In the genomic region with DNA sequence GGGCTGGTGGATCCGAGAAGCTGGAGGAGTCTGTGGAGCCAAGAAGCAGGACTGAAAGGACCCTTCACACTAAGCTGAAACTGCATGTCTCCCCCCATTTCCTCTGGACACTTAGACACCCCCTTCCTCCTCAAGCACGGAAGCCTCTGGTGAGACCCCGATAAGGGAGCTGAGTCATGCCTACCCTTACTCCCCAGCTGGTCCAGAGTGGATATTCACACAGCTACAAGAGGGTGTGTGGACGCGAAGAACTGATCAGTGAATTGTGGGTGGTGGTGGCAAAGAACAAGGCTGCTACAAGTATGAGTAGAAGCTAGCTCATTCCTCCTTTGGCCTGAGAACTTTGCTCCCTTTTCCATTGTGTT, we compare ENCODE assay signal across 11 cellular contexts. TPM values are rescaled to one million over a fixed set of nuclear protein-coding genes. Genes with fewer than 3 reads are reported as not detected.
DNase-seq lines count a peak whose midpoint lies in the region; FAIRE-seq and TF ChIP-seq lines count a peak whose summit lies in the region.
"Had no signal": no experiment of that assay in that cellular context is flagged by ENCODE, and none has a peak within 500 bp of the region (broad histone marks: within the 10 kb centered on the region; RNA-seq: fewer than 3 reads in every experiment).

No MANE protein-coding gene starts in this region.

- peak overlapping the region; percentile 33 for H3K9ac ChIP-seq in NT2/D1 (ENCODE audit: insufficient read length, low read depth)

- intact Hi-C loops in ovary (cut with DNase I), result loop anchor here in 3 of 4 donors (5.0 kb wide), 4 partner anchors 35 to 740 kb away; a partner anchor contains a TSS

- no peak for TF ChIP-seq EP300 in ovary (IDR thresholded peaks at IDR 0.05)

- H3K27ac ChIP-seq in ovary, result peak overlapping the region in 1 of 2 donors; percentile 52

- no peak for FAIRE-seq in GM19239 (lab: Jason Lieb, UNC)
- FAIRE-seq: G401.6 had no signal

- H3K4me3 ChIP-seq in BJ (ENCODE audit: low read depth, low read length) (peak overlapping the region; percentile 28), NT2/D1 (ENCODE audit: insufficient read length, low read depth) (peak overlapping the region; percentile 16), epithelial cell of proximal tubule (ENCODE audit: low read depth, low read length) (peak overlapping the region; percentile 94), ovary (peak overlapping the region; percentile 22)

- POLR2A ChIA-PET in BJ (lab: Charles Lee), result interaction anchor here (0.6 to 2.6 kb wide), 9 partner anchors 10 to 82 kb away, joined by 3 to 35 read pairs (median 5); a partner anchor contains a TSS

- H3K9me3 ChIP-seq in NT2/D1 (ENCODE audit: insufficient read depth, low read length), result no peaks in the 10 kb centered on the region
- no peaks in the 10 kb centered on the region for H3K9me3 ChIP-seq in ovary

- H3K36me3 ChIP-seq in BJ (ENCODE audit: control insufficient read depth, insufficient read depth, low read length), result peaks cover 26% of the 10 kb centered on the region
- peaks cover 42% of the 10 kb centered on the region for H3K36me3 ChIP-seq in NT2/D1 (ENCODE audit: insufficient read depth, insufficient read length, low read length)
- H3K36me3 ChIP-seq in ovary, result no peaks in the 10 kb centered on the region

- TF ChIP-seq POLR2A in ovary (IDR thresholded peaks at IDR 0.05), result no peak

- H3K27me3 ChIP-seq in BJ (ENCODE audit: control insufficient read depth, insufficient read depth, low read length) (no peaks in the 10 kb centered on the region), NT2/D1 (ENCODE audit: insufficient read depth, insufficient read length) (no peaks in the 10 kb centered on the region), ovary (no peaks in the 10 kb centered on the region)

- whole genome bisulfite sequencing in ovary, 3 donors, result 0 to 5% (median 3%) methylated on average over 5 of the region's 5 CpGs

- TF ChIP-seq CTCF in BJ (IDR thresholded peaks at IDR 0.05; ENCODE audit: insufficient read depth, low read depth, low read length), result no peak
- TF ChIP-seq CTCF in epithelial cell of proximal tubule (conservative IDR thresholded peaks at IDR 0.05; ENCODE audit: low read depth, low read length), result no peak
- TF ChIP-seq CTCF in ovary (IDR thresholded peaks at IDR 0.05), result no peak

- CTCF ChIA-PET in BJ (lab: Yijun Ruan, JAX), result interaction anchor here (1.0 to 11.4 kb wide), 9 partner anchors 12 to 283 kb away, joined by 3 to 116 read pairs (median 16); a partner anchor contains a TSS

- H3K4me1 ChIP-seq in NT2/D1 (ENCODE audit: insufficient read depth, insufficient read length), result peaks cover 15% of the 10 kb centered on the region
- peaks cover 34% of the 10 kb centered on the region for H3K4me1 ChIP-seq in ovary (ENCODE audit: insufficient read depth)

- DNase-seq in BJ (ENCODE audit: low read depth), result no peak
- no peak for DNase-seq in NT2/D1 (ENCODE audit: low read depth, low spot score)
- no peak for DNase-seq in epithelial cell of proximal tubule (ENCODE audit: low read depth)
- DNase-seq in ovary, result no peak
- DNase-seq in GM19239 (ENCODE audit: insufficient read length, low spot score), result no peak
- DNase-seq in cerebellar cortex (ENCODE audit: low spot score), result no peak
- no peak for DNase-seq in DMS79 treated with DMSO at 0.1 percent for 48 hours (lab: John Stamatoyannopoulos, UW)
- no peak for DNase-seq in NCI-H2196 treated with DMSO at 0.1 percent for 48 hours (lab: John Stamatoyannopoulos, UW; ENCODE audit: unreplicated experiment)
- DNase-seq: effector CD4-positive, alpha-beta T cell; NCI-H748 treated with DMSO at 0.1 percent for 48 hours had no signal

RNA-seq across cellular contexts. Expression of a gene that starts 4.3 kb away (rescaled TPM):
- polyA plus RNA-seq in BJ (2011; rRNA removed), result 215 and 399 TPM in 2 replicates
- polyA minus RNA-seq in BJ (2011; rRNA and poly(A)+ RNA removed), result 1,219 and 1,318 TPM in 2 replicates
- 114 and 177 TPM in 2 replicates for total RNA-seq in epithelial cell of proximal tubule
- total RNA-seq in ovary, result 100 to 1,000 TPM; 106 to 344 (median 271) TPM
- polyA plus RNA-seq in ovary, result 100 to 1,000 TPM; 124 to 292 TPM

RNA-seq across cellular contexts. Expression of a gene that starts 4.8 kb away (rescaled TPM):
- polyA plus RNA-seq in BJ (2011; rRNA removed), result 67.9 and 75.8 TPM in 2 replicates
- 43.3 and 58.6 TPM in 2 replicates for polyA minus RNA-seq in BJ (2011; rRNA and poly(A)+ RNA removed)
- 49.9 and 66.4 TPM in 2 replicates for total RNA-seq in epithelial cell of proximal tubule
- 10 to 100 TPM; 31.2 to 41.5 (median 36.6) TPM for total RNA-seq in ovary
- polyA plus RNA-seq in ovary, result 10 to 100 TPM; 32.3 to 39.8 TPM

RNA-seq across cellular contexts. Expression of a gene that starts 21.4 kb away (rescaled TPM):
- polyA plus RNA-seq in BJ (2011; rRNA removed) (30.3 and 44.1 TPM in 2 replicates), ovary (10 to 100 TPM; 27.8 to 54.7 TPM)
- 24.5 and 32.9 TPM in 2 replicates for polyA minus RNA-seq in BJ (2011; rRNA and poly(A)+ RNA removed)
- total RNA-seq in epithelial cell of proximal tubule (32.8 and 39.3 TPM in 2 replicates), ovary (10 to 100 TPM; 35.1 to 73.2 (median 44.5) TPM)

RNA-seq across cellular contexts. Expression of a gene that starts 21.4 kb away (rescaled TPM):
- polyA plus RNA-seq in BJ (2011; rRNA removed), result 17.4 and 19.7 TPM in 2 replicates
- polyA minus RNA-seq in BJ (2011; rRNA and poly(A)+ RNA removed), result 16.5 and 20.0 TPM in 2 replicates
- 13.6 and 14.9 TPM in 2 replicates for total RNA-seq in epithelial cell of proximal tubule
- total RNA-seq in ovary, result 10 to 100 TPM in 6 of 7 donors, 1 to 10 TPM in 1; 9.4 to 32.3 (median 26.6) TPM
- 10 to 100 TPM; 13.4 to 17.0 TPM for polyA plus RNA-seq in ovary

RNA-seq across cellular contexts. Expression of a gene that starts 26.4 kb away (rescaled TPM):
- polyA plus RNA-seq in BJ (2011; rRNA removed), result not detected in 2 replicates
- polyA minus RNA-seq in BJ (2011; rRNA and poly(A)+ RNA removed), result not detected in 2 replicates
- total RNA-seq in epithelial cell of proximal tubule, result not detected in 2 replicates
- total RNA-seq in ovary, result 1 to 10 TPM in 1 of 7 donors, under 1 TPM in 1, not detected in 5; 0.40 to 4.4 TPM
- polyA plus RNA-seq in ovary, result under 1 TPM in 1 of 2 donors, not detected in 1; 0.41 TPM

Comparison
In these comparisons a context has a peak if more than half of its experiments do, and no peak if none do; other contexts are left out.
1. H3K4me3 ChIP-seq: peak in every context shown above with its lines; median percentile 94 in epithelial cell of proximal tubule; 28 in BJ; 22 in ovary; 16 in NT2/D1.